32 cellular contexts compared by ENCODE assay signal in the genomic region with DNA sequence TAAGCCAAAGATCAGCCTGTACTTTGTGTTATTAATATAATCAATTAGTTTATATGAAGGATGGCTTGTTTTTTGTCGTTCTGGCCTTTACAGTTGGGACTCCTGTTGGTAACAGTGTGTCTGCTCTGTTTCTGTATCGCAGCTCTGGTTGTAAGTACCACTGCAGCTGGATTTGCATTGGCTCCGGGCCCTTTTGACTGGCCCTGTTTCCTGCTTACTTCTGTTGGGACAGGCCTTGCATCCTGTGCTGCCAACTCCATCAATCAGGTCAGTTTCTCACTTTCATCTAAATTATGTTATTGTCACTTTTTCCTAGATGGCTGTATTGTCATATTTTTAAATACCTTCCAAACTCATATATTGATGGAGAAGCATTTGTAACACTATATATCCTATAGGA.
"Had no signal": no experiment of that assay in that cellular context is flagged by ENCODE, and none has a peak within 500 bp of the region (broad histone marks: within the 10 kb centered on the region; RNA-seq: fewer than 3 reads in every experiment).

No MANE protein-coding gene starts in this region.

- ATAC-seq: activated CD8-positive, alpha-beta T cell treated with anti-CD3 and anti-CD28 coated beads for 36 hours; activated T-cell treated with anti-CD3 and anti-CD28 coated beads, Interleukin-2, amount 50 U/mL, for 72 hours; activated T-helper 17 cell treated with anti-CD3 and anti-CD28 coated beads, Interleukin-2, amount 50 U/mL, for 72 hours; Right ventricle myocardium inferior had no signal

- H3K27me3 ChIP-seq: brain microvascular endothelial cell had no signal

- H3K4me3 ChIP-seq: PC-9 had no signal

- H3K36me3 ChIP-seq: brain microvascular endothelial cell had no signal

- H3K27ac ChIP-seq: brain microvascular endothelial cell, KMS-11, PC-9, RWPE1, WERI-Rb-1 had no signal

- DNase-seq: activated CD4-positive, alpha-beta T cell treated with anti-CD3 and anti-CD28 coated beads for 1 hour; activated CD4-positive, alpha-beta T cell treated with anti-CD3 and anti-CD28 coated beads, Interleukin-2, amount 10 ng/mL, durations not matched to agents 24 days and 14 days; activated CD4-positive, alpha-beta T cell treated with anti-CD3 and anti-CD28 coated beads, Interleukin-2, amount 50 U/mL, for 4 hours; activated CD4-positive, CD25-positive, alpha-beta regulatory T cell; activated CD8-positive, alpha-beta T cell treated with anti-CD3 and anti-CD28 coated beads for 36 hours; activated effector memory CD4-positive, alpha-beta T cell treated with anti-CD3 and anti-CD28 coated beads, Interleukin-2, amount 50 U/mL, for 16 hours; activated naive CD4-positive, alpha-beta T cell; activated naive CD4-positive, alpha-beta T cell treated with anti-CD3 and anti-CD28 coated beads, Interleukin-2, amount 50 U/mL, for 16 hours; activated naive CD8-positive, alpha-beta T cell treated with anti-CD3 and anti-CD28 coated beads for 36 hours; activated T-cell treated with anti-CD3 and anti-CD28 coated beads, Interleukin-2, amount 50 U/mL, for 1 hour; activated T-cell treated with anti-CD3 and anti-CD28 coated beads, Interleukin-2, amount 50 U/mL, for 72 hours; amniotic stem cell; aorta; brain microvascular endothelial cell; MM.1S; MV-4-11; NCI-H1092; NCI-H1436 treated with DMSO at 0.1 percent for 48 hours; NCI-H1694 treated with DMSO at 0.1 percent for 48 hours; NCI-H2029; NCI-H345; NCI-H524 treated with DMSO at 0.1 percent for 48 hours; PC-9; SW 1271; T-helper 1 cell; T-helper 2 cell; T-helper 9 cell; WERI-Rb-1 had no signal
